In genomic region chr22:36014539-36015072, GRCh38 we compare ENCODE assay signal across 19 cellular contexts.
"Had no signal": no experiment of that assay in that cellular context is flagged by ENCODE, and none has a peak within 500 bp of the region (broad histone marks: within the 10 kb centered on the region; RNA-seq: fewer than 3 reads in every experiment).

No MANE protein-coding gene starts in this region.

- H3K4me3 Mint-ChIP-seq: activated CD4-positive, alpha-beta T cell treated with anti-CD3 and anti-CD28 coated beads for 36 hours; activated naive CD8-positive, alpha-beta T cell treated with anti-CD3 and anti-CD28 coated beads, Interleukin-2, amount 10 ng/mL, durations not matched to agents 7 days and 5 days; activated T-helper 17 cell treated with anti-CD3 and anti-CD28 coated beads, Interleukin-2, amount 50 U/mL, for 72 hours; effector memory CD8-positive, alpha-beta T cell; naive thymus-derived CD8-positive, alpha-beta T cell; stimulated activated memory B cell treated with anti-CD40 and anti-IgM and Interleukin-4, amounts not matched to agents 10 μg/mL and 1 μg/mL and 100 μg/mL, for 72 hours; T-helper 2 cell treated with Interferon-gamma antibody and Interleukin-4, amounts not matched to agents 5 μg/mL and 100 μg/mL, for 36 hours; WTC11 had no signal

- H3K36me3 Mint-ChIP-seq: activated naive CD8-positive, alpha-beta T cell treated with anti-CD3 and anti-CD28 coated beads, Interleukin-2, amount 10 ng/mL, durations not matched to agents 7 days and 5 days; naive thymus-derived CD8-positive, alpha-beta T cell; stimulated activated memory B cell treated with anti-CD40 and anti-IgM and Interleukin-4, amounts not matched to agents 10 μg/mL and 1 μg/mL and 100 μg/mL, for 72 hours; WTC11 had no signal

- FAIRE-seq: keratinocyte, pancreas, urothelium cell line had no signal

- H3K27ac ChIP-seq: foreskin keratinocyte, pancreas had no signal

- H3K4me3 ChIP-seq: pancreas, spleen had no signal

- H3K36me3 ChIP-seq: pancreas, spleen had no signal

- ATAC-seq: activated CD4-positive, alpha-beta T cell treated with anti-CD3 and anti-CD28 coated beads for 36 hours; activated T-helper 17 cell treated with anti-CD3 and anti-CD28 coated beads, Interleukin-2, amount 50 U/mL, for 72 hours; effector memory CD8-positive, alpha-beta T cell; foreskin keratinocyte; naive thymus-derived CD8-positive, alpha-beta T cell; stimulated activated memory B cell treated with anti-CD40 and anti-IgM and Interleukin-4, amounts not matched to agents 10 μg/mL and 1 μg/mL and 100 μg/mL, for 72 hours; WTC11 had no signal

- DNase-seq: activated CD4-positive, alpha-beta T cell treated with anti-CD3 and anti-CD28 coated beads for 36 hours; activated CD4-positive, alpha-beta T cell treated with anti-CD3 and anti-CD28 coated beads, Interleukin-2, amount 50 U/mL, for 48 hours; activated naive CD4-positive, alpha-beta T cell; activated naive CD8-positive, alpha-beta T cell treated with anti-CD3 and anti-CD28 coated beads, Interleukin-2, amount 10 ng/mL, durations not matched to agents 7 days and 5 days; amygdala; effector memory CD8-positive, alpha-beta T cell; foreskin keratinocyte; glutamatergic neuron; hippocampal formation; naive thymus-derived CD8-positive, alpha-beta T cell; pancreas; spleen; stimulated activated CD4-positive, alpha-beta T cell treated with anti-CD3 and anti-CD28 coated beads, Interleukin-4, amount 100 ng/mL, for 4 hours had no signal

- H3K27ac Mint-ChIP-seq: activated CD4-positive, alpha-beta T cell treated with anti-CD3 and anti-CD28 coated beads for 36 hours; activated naive CD8-positive, alpha-beta T cell treated with anti-CD3 and anti-CD28 coated beads, Interleukin-2, amount 10 ng/mL, durations not matched to agents 7 days and 5 days; activated T-helper 17 cell treated with anti-CD3 and anti-CD28 coated beads, Interleukin-2, amount 50 U/mL, for 72 hours; effector memory CD8-positive, alpha-beta T cell; naive thymus-derived CD8-positive, alpha-beta T cell; stimulated activated memory B cell treated with anti-CD40 and anti-IgM and Interleukin-4, amounts not matched to agents 10 μg/mL and 1 μg/mL and 100 μg/mL, for 72 hours; T-helper 2 cell treated with Interferon-gamma antibody and Interleukin-4, amounts not matched to agents 5 μg/mL and 100 μg/mL, for 36 hours had no signal

- H3K4me1 Mint-ChIP-seq: activated CD4-positive, alpha-beta T cell treated with anti-CD3 and anti-CD28 coated beads for 36 hours; activated naive CD8-positive, alpha-beta T cell treated with anti-CD3 and anti-CD28 coated beads, Interleukin-2, amount 10 ng/mL, durations not matched to agents 7 days and 5 days had no signal

- H3K9me3 Mint-ChIP-seq: activated naive CD8-positive, alpha-beta T cell treated with anti-CD3 and anti-CD28 coated beads, Interleukin-2, amount 10 ng/mL, durations not matched to agents 7 days and 5 days; activated T-helper 17 cell treated with anti-CD3 and anti-CD28 coated beads, Interleukin-2, amount 50 U/mL, for 72 hours; effector memory CD8-positive, alpha-beta T cell; naive thymus-derived CD8-positive, alpha-beta T cell; stimulated activated memory B cell treated with anti-CD40 and anti-IgM and Interleukin-4, amounts not matched to agents 10 μg/mL and 1 μg/mL and 100 μg/mL, for 72 hours; T-helper 2 cell treated with Interferon-gamma antibody and Interleukin-4, amounts not matched to agents 5 μg/mL and 100 μg/mL, for 36 hours; WTC11 had no signal

- H3K9me3 ChIP-seq: pancreas, spleen had no signal

- H3K27me3 ChIP-seq: foreskin keratinocyte, pancreas had no signal
